Comparison of ENCODE assay signal across 9 cellular contexts in genomic region chr21:36698160-36699025, GRCh38. TPM values are rescaled to one million over a fixed set of nuclear protein-coding genes. Genes with fewer than 3 reads are reported as not detected.
DNase-seq lines count a peak whose midpoint lies in the region; ATAC-seq and TF ChIP-seq lines count a peak whose summit lies in the region.
"Had no signal": no experiment of that assay in that cellular context is flagged by ENCODE, and none has a peak within 500 bp of the region (broad histone marks: within the 10 kb centered on the region; RNA-seq: fewer than 3 reads in every experiment).

No MANE protein-coding gene starts in this region.

- no peaks in the 10 kb centered on the region for H3K9me3 Mint-ChIP-seq in nephron
- peaks cover 0 to 2% (median 0%) of the 10 kb centered on the region in 9 donors for H3K9me3 Mint-ChIP-seq in naive thymus-derived CD8-positive, alpha-beta T cell
- H3K9me3 Mint-ChIP-seq: stimulated activated effector memory CD8-positive, alpha-beta T cell treated with anti-CD3 and anti-CD28 coated beads, Interleukin-12 subunit alpha, Interleukin-12 subunit beta, amount 100 ng/mL, for 72 hours had no signal

- H3K9me3 ChIP-seq in duodenal mucosa (ENCODE audit: control insufficient read depth in 1 of 2, low read length in 2 of 2), result no peaks in the 10 kb centered on the region

- H3K27me3 ChIP-seq in duodenal mucosa (ENCODE audit: control insufficient read depth in 1 of 2, insufficient read depth in 2 of 2, low read length in 2 of 2), result peaks cover 90 to 96% of the 10 kb centered on the region in 2 donors

- H3K36me3 Mint-ChIP-seq in nephron (ENCODE audit: low read depth), result no peaks in the 10 kb centered on the region
- H3K36me3 Mint-ChIP-seq in naive thymus-derived CD8-positive, alpha-beta T cell, result peaks cover 0 to 6% (median 5%) of the 10 kb centered on the region in 3 donors
- H3K36me3 Mint-ChIP-seq: stimulated activated effector memory CD8-positive, alpha-beta T cell treated with anti-CD3 and anti-CD28 coated beads, Interleukin-12 subunit alpha, Interleukin-12 subunit beta, amount 100 ng/mL, for 72 hours had no signal

- no peak overlapping the region for H3K27ac ChIP-seq in duodenal mucosa (ENCODE audit: low read depth, low read length)

- peak overlapping the region; percentile 8 to 43 for H3K4me3 ChIP-seq in duodenal mucosa (ENCODE audit: low read depth in 1 of 2, low read length in 2 of 2)

- POLR2A ChIA-PET in naive thymus-derived CD8-positive, alpha-beta T cell (lab: Charles Lee), result no interaction called here

- H3K36me3 ChIP-seq in duodenal mucosa (ENCODE audit: control insufficient read depth in 1 of 2, insufficient read depth in 2 of 2, low read length in 2 of 2), result no peaks in the 10 kb centered on the region

- ATAC-seq in GM19328 (IDR thresholded peaks at IDR 0.05; ENCODE audit: unreplicated experiment), result no peak
- no peak for ATAC-seq in naive thymus-derived CD8-positive, alpha-beta T cell
- ATAC-seq: stimulated activated effector memory CD8-positive, alpha-beta T cell treated with anti-CD3 and anti-CD28 coated beads, Interleukin-12 subunit alpha, Interleukin-12 subunit beta, amount 100 ng/mL, for 72 hours had no signal

- H3K4me3 Mint-ChIP-seq in nephron, result peak overlapping the region in 2 of 3 experiments; percentile 64 to 68
- H3K4me3 Mint-ChIP-seq in naive thymus-derived CD8-positive, alpha-beta T cell, result peak overlapping the region in 5 of 10 donors; percentile 22 to 51 (median 39)
- H3K4me3 Mint-ChIP-seq: stimulated activated effector memory CD8-positive, alpha-beta T cell treated with anti-CD3 and anti-CD28 coated beads, Interleukin-12 subunit alpha, Interleukin-12 subunit beta, amount 100 ng/mL, for 72 hours had no signal

- H3K27ac Mint-ChIP-seq in nephron, result peak overlapping the region in 1 of 3 experiments; percentile 20
- H3K27ac Mint-ChIP-seq in naive thymus-derived CD8-positive, alpha-beta T cell, result no peak overlapping the region
- H3K27ac Mint-ChIP-seq: stimulated activated effector memory CD8-positive, alpha-beta T cell treated with anti-CD3 and anti-CD28 coated beads, Interleukin-12 subunit alpha, Interleukin-12 subunit beta, amount 100 ng/mL, for 72 hours had no signal

- DNase-seq in AG20443 (ENCODE audit: low spot score), result peak; percentile 36
- peak; percentile 68 for DNase-seq in HuH-7 (ENCODE audit: low spot score)
- DNase-seq in HK-2 (ENCODE audit: unreplicated experiment), result no peak
- DNase-seq in naive thymus-derived CD8-positive, alpha-beta T cell, result no peak
- DNase-seq in SIG-M5 treated with dmso at 0.1 percent for 504 hours (lab: John Stamatoyannopoulos, UW; ENCODE audit: unreplicated experiment), result no peak

- H3K9ac ChIP-seq in duodenal mucosa (ENCODE audit: low read depth in 1 of 2, low read length in 2 of 2), result no peak overlapping the region

- H3K27me3 Mint-ChIP-seq in nephron (ENCODE audit: low read depth), result peaks cover 97% of the 10 kb centered on the region
- H3K27me3 Mint-ChIP-seq in naive thymus-derived CD8-positive, alpha-beta T cell, result peaks cover 35 to 86% (median 73%) of the 10 kb centered on the region in 5 donors

- peaks cover 43% of the 10 kb centered on the region for H3K4me1 Mint-ChIP-seq in nephron
- peaks cover 14 to 58% (median 28%) of the 10 kb centered on the region in 4 donors for H3K4me1 Mint-ChIP-seq in naive thymus-derived CD8-positive, alpha-beta T cell

- TF ChIP-seq CTCF in nephron (IDR thresholded peaks at IDR 0.05; ENCODE audit: unreplicated experiment in 3 of 3), result no peak

- H3K4me1 ChIP-seq in duodenal mucosa (ENCODE audit: control insufficient read depth in 1 of 2, insufficient read depth in 2 of 2, low read length in 2 of 2), result peaks cover 10 to 17% of the 10 kb centered on the region in 2 donors

RNA-seq across cellular contexts. Expression of gene SIM2, which starts 0.5 kb away (rescaled TPM):
- not detected for total RNA-seq in naive thymus-derived CD8-positive, alpha-beta T cell
- under 1 TPM in 2 of 3 donors, not detected in 1; 0.03 to 0.04 TPM for polyA plus RNA-seq in naive thymus-derived CD8-positive, alpha-beta T cell

Comparison
In these comparisons a context has a peak if more than half of its experiments do, and no peak if none do; other contexts are left out.
1. DNase-seq: peak in AG20443 (single experiment) and HuH-7 (single experiment); none in HK-2 (single experiment), naive thymus-derived CD8-positive, alpha-beta T cell (0 of 10) and SIG-M5 treated with dmso at 0.1 percent for 504 hours (single experiment).